8 cellular contexts compared by ENCODE assay signal in the genomic region with DNA sequence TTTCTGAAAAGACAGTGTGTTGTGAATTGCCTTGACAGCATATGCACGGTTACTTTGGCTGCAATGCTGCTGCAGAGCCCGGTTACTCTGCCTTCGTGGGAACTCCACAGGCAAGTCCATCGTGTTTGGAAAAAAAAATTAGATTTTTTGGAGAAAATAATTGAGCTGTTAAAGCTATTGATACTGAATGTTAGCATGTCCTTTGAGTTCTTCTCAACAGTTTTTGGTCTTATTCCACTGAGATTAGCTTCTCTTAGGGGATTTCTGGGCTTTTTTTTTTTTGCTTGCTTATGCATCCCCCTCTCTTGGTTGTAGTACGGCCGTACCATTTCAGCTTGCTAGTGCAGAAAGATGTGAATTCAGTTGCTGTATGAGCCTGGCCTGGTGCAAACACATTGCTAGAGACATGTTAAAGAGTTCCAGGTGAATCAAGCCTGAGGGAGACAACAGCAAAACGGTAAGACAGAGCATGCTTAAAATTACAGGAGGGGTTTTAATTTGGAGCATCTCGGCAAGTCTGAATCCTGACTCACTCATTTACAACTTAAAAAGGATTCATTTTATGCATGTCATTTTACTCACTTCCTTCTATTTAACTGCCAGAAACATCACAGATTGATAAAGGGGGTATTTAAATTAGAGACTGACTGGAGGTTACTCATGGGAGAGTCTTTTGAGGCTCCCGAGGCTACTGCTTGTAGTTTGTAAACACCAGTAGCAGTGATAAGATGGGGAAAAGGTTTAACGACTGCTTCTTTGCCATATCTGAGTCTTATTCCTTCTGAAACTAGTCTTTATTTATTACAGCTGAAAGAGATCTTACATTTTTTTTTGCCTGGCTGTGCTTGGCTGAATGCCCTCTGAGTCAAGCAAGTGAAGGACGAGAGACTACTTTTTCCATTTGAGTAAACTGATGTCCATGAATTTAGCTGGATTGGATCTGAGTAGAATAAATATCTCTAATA.
DNase-seq lines count a peak whose midpoint lies in the region; ATAC-seq and TF ChIP-seq lines count a peak whose summit lies in the region.

No MANE protein-coding gene starts in this region.

- no peak overlapping the region for H2AFZ ChIP-seq in fibroblast of lung (ENCODE audit: low read length)

- POLR2A ChIA-PET in CD4-positive, alpha-beta T cell (lab: Charles Lee), result no interaction called here

- no peaks in the 10 kb centered on the region for H3K36me3 ChIP-seq in fibroblast of lung (ENCODE audit: control insufficient read depth, insufficient read depth, low read length)

- peaks cover 9% of the 10 kb centered on the region for H3K4me1 ChIP-seq in fibroblast of lung (ENCODE audit: control insufficient read depth, extremely low read depth, insufficient read depth, low read length)

- peak overlapping the region; percentile 68 for H3K4me2 ChIP-seq in fibroblast of lung (ENCODE audit: extremely low read depth, insufficient read depth, low read length)

- H3K4me3 Mint-ChIP-seq in stimulated activated naive CD8-positive, alpha-beta T cell treated with anti-CD3 and anti-CD28 coated beads, Interleukin-15, Interleukin-2, amounts not matched to agents 100 ng/mL and 50 ng/mL, for 24 hours, result peak overlapping the region; percentile 70
- no peak overlapping the region for H3K4me3 Mint-ChIP-seq in immature natural killer cell
- H3K4me3 Mint-ChIP-seq in CD4-positive, alpha-beta T cell, result no peak overlapping the region

- H3K27me3 ChIP-seq in fibroblast of lung (ENCODE audit: control insufficient read depth, insufficient read depth, low read length), result no peaks in the 10 kb centered on the region
- no peaks in the 10 kb centered on the region for H3K27me3 ChIP-seq in CD4-positive, alpha-beta T cell (ENCODE audit: control insufficient read depth, insufficient read depth, low read length)

- CTCF ChIA-PET in CD4-positive, alpha-beta T cell (lab: Charles Lee), result no interaction called here

- peak overlapping the region in 1 of 4 experiments; percentile 3 for H3K4me3 ChIP-seq in fibroblast of lung (replicated peaks in 1 of 4; ENCODE audit: control extremely low read depth in 1 of 4, insufficient read depth in 1 of 4, low read depth in 3 of 4, low read length in 4 of 4)

- peaks cover 13% of the 10 kb centered on the region for H3K4me1 Mint-ChIP-seq in stimulated activated naive CD8-positive, alpha-beta T cell treated with anti-CD3 and anti-CD28 coated beads, Interleukin-15, Interleukin-2, amounts not matched to agents 100 ng/mL and 50 ng/mL, for 24 hours (ENCODE audit: low read depth)
- H3K4me1 Mint-ChIP-seq in immature natural killer cell, result no peaks in the 10 kb centered on the region
- H3K4me1 Mint-ChIP-seq in CD4-positive, alpha-beta T cell (ENCODE audit: low read depth), result no peaks in the 10 kb centered on the region

- TF ChIP-seq CTCF in fibroblast of lung (conservative IDR thresholded peaks at IDR 0.05 in 1 of 2, IDR thresholded peaks at IDR 0.05 in 1 of 2; ENCODE audit: low read depth in 1 of 2, low read length in 2 of 2), result no peak
- TF ChIP-seq CTCF in CD4-positive, alpha-beta T cell (IDR thresholded peaks at IDR 0.05), result no peak

- H3K27me3 Mint-ChIP-seq in stimulated activated naive CD8-positive, alpha-beta T cell treated with anti-CD3 and anti-CD28 coated beads, Interleukin-15, Interleukin-2, amounts not matched to agents 100 ng/mL and 50 ng/mL, for 24 hours, result no peaks in the 10 kb centered on the region
- no peaks in the 10 kb centered on the region for H3K27me3 Mint-ChIP-seq in immature natural killer cell (ENCODE audit: low read depth in 3 of 3)
- H3K27me3 Mint-ChIP-seq in CD4-positive, alpha-beta T cell, result no peaks in the 10 kb centered on the region

- H3K79me2 ChIP-seq in fibroblast of lung (ENCODE audit: control insufficient read depth, insufficient read depth, low read length), result peaks cover 5% of the 10 kb centered on the region

- H3K36me3 Mint-ChIP-seq in stimulated activated naive CD8-positive, alpha-beta T cell treated with anti-CD3 and anti-CD28 coated beads, Interleukin-15, Interleukin-2, amounts not matched to agents 100 ng/mL and 50 ng/mL, for 24 hours (ENCODE audit: low read depth), result no peaks in the 10 kb centered on the region
- no peaks in the 10 kb centered on the region for H3K36me3 Mint-ChIP-seq in immature natural killer cell
- no peaks in the 10 kb centered on the region for H3K36me3 Mint-ChIP-seq in CD4-positive, alpha-beta T cell (ENCODE audit: low read depth)

- intact Hi-C loops in CD4-positive, alpha-beta T cell (cut with DNase I, micrococcal nuclease), result no loop called here

- DNase-seq in GM04504 (ENCODE audit: low read depth) (peak; percentile 40), NAMALWA (ENCODE audit: low spot score) (peak; percentile 89), fibroblast of lung (ENCODE audit: low read depth in 2 of 2) (peak; percentile 71 to 74), immature natural killer cell (no peak)
- no peak for DNase-seq in CD4-positive, alpha-beta T cell

- no peak overlapping the region for H3K9ac ChIP-seq in fibroblast of lung (ENCODE audit: insufficient read depth, low read length)

- H3K27ac ChIP-seq in fibroblast of lung (ENCODE audit: insufficient read depth, low read length), result no peak overlapping the region
- no peak overlapping the region for H3K27ac ChIP-seq in CD4-positive, alpha-beta T cell (ENCODE audit: low read depth, low read length)

- H3K9me3 Mint-ChIP-seq in stimulated activated naive CD8-positive, alpha-beta T cell treated with anti-CD3 and anti-CD28 coated beads, Interleukin-15, Interleukin-2, amounts not matched to agents 100 ng/mL and 50 ng/mL, for 24 hours, result peaks cover 6% of the 10 kb centered on the region
- peaks cover 0 to 9% (median 5%) of the 10 kb centered on the region in 6 donors for H3K9me3 Mint-ChIP-seq in immature natural killer cell
- no peaks in the 10 kb centered on the region for H3K9me3 Mint-ChIP-seq in CD4-positive, alpha-beta T cell

- no peaks in the 10 kb centered on the region for H3K9me3 ChIP-seq in fibroblast of lung (ENCODE audit: control insufficient read depth, insufficient read depth, low read depth, low read length)
- H3K9me3 ChIP-seq in CD4-positive, alpha-beta T cell (ENCODE audit: control insufficient read depth, low read length), result no peaks in the 10 kb centered on the region

- H4K20me1 ChIP-seq in fibroblast of lung (ENCODE audit: control insufficient read depth, extremely low read depth, insufficient read depth, low read length), result no peaks in the 10 kb centered on the region

- H3K27ac Mint-ChIP-seq in stimulated activated naive CD8-positive, alpha-beta T cell treated with anti-CD3 and anti-CD28 coated beads, Interleukin-15, Interleukin-2, amounts not matched to agents 100 ng/mL and 50 ng/mL, for 24 hours, result peak overlapping the region; percentile 73
- no peak overlapping the region for H3K27ac Mint-ChIP-seq in immature natural killer cell
- no peak overlapping the region for H3K27ac Mint-ChIP-seq in CD4-positive, alpha-beta T cell

- peak; percentile 36 for ATAC-seq in GM21717 (IDR thresholded peaks at IDR 0.05; ENCODE audit: unreplicated experiment)
- no peak for ATAC-seq in CD4-positive, alpha-beta T cell (ENCODE audit: poor library complexity)
- ATAC-seq in HG03097 (IDR thresholded peaks at IDR 0.05; ENCODE audit: low FRiP score, unreplicated experiment), result no peak

Comparison
In these comparisons a context has a peak if more than half of its experiments do, and no peak if none do; other contexts are left out.
1. DNase-seq: peak in GM04504 (single experiment), NAMALWA (single experiment) and fibroblast of lung (2 of 2); none in immature natural killer cell (0 of 3) and CD4-positive, alpha-beta T cell (0 of 10).